13 cellular contexts compared by ENCODE assay signal in genomic region chr7:39651262-39651661, GRCh38.
DNase-seq lines count a peak whose midpoint lies in the region; ATAC-seq and TF ChIP-seq lines count a peak whose summit lies in the region.
"Had no signal": no experiment of that assay in that cellular context is flagged by ENCODE, and none has a peak within 500 bp of the region (broad histone marks: within the 10 kb centered on the region; RNA-seq: fewer than 3 reads in every experiment).

No MANE protein-coding gene starts in this region.

- peak; percentile 53; the same call in 2 of the 3 replicates for ATAC-seq in SK-N-SH treated with all-trans-retinoic acid at 6 μM for 48 hours
- ATAC-seq in HG03457 (IDR thresholded peaks at IDR 0.05; ENCODE audit: unreplicated experiment), result no peak

- DNase-seq in GM04504 (ENCODE audit: low read depth), result peak; percentile 47
- DNase-seq in fibroblast of peridontal ligament (ENCODE audit: extremely low read depth), result peak; percentile 91
- peak; percentile 15 for DNase-seq in stromal cell of bone marrow (ENCODE audit: low read depth)
- no peak for DNase-seq in NCI-H748 treated with DMSO at 0.1 percent for 48 hours (lab: John Stamatoyannopoulos, UW)
- no peak for DNase-seq in NOMO-1 (lab: John Stamatoyannopoulos, UW; ENCODE audit: unreplicated experiment in 2 of 2)
- DNase-seq: amniotic stem cell; Kasumi-1; NCI-H1694; NCI-H345; SHP77; stimulated activated CD4-positive, alpha-beta T cell treated with anti-CD3 and anti-CD28 coated beads, Interleukin-2, amount 100 ng/mL, for 48 hours had no signal

TF ChIP-seq in SK-N-SH treated with all-trans-retinoic acid at 6 μM for 48 hours, 23 proteins besides CTCF, POLR2A, EP300 and RAD21:
- TF ChIP-seq ZFP3 (CRISPR knock-in tag; IDR thresholded peaks at IDR 0.05) (no peak), GLIS3 (CRISPR knock-in tag; IDR thresholded peaks at IDR 0.05) (no peak), ZFP30 (CRISPR knock-in tag; IDR thresholded peaks at IDR 0.05) (no peak)
TF ChIP-seq in SK-N-SH treated with all-trans-retinoic acid at 6 μM for 48 hours: peak in this region for 0.

Comparison
In these comparisons a context has a peak if more than half of its experiments do, and no peak if none do; other contexts are left out.
1. DNase-seq: peak in GM04504 (single experiment), fibroblast of peridontal ligament (single experiment) and stromal cell of bone marrow (single experiment); none in NCI-H748 treated with DMSO at 0.1 percent for 48 hours (single experiment) and NOMO-1 (0 of 2).